In the genomic region with DNA sequence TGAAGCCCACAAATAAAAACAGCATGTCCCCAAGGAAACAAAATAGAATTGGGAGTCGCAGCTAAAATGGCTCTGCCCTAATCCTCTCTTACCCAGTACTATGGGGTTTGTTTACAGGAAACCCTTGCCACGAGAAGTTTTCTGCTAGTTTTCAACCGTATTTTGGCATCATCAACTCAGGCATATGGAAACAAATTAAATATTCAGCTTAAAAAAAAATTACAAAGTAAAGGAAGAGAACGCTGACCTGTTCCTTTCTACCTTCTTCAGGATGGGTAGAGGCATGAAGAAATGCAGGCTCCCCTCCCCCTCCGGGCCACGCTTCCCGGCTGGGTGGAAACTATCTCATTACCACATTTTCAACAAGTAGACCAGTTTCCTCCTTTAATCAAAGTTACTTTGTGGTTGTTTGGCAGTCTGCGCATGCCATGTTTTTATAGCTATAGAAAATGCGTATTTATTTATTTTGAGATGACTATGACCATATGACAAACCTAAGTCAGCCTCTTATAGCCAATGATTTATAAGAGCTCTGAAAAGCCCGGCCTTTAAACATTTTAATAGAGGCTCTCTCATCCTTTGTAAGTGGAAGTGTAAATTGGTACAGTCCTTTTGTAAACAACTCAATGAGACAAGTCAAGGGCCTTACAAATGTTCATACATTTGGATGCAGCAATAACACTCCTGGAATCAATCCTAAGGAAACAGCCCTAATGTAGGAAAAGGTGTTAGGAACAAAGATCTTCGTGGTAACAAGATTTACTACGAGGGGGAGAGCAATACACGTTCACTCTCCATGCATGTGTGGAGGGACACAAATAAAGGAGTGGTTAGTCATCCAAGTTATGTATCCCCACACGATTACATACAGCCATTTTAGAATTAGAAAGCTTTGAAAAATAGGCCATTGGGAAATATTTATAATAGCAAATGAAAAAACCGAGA, we compare ENCODE assay signal across 8 cellular contexts.
DNase-seq lines count a peak whose midpoint lies in the region; ATAC-seq and TF ChIP-seq lines count a peak whose summit lies in the region.

No MANE protein-coding gene starts in this region.

- POLR2A ChIA-PET in HEK293T (lab: Yijun Ruan, JAX), result interaction anchor here (0.6 to 6.0 kb wide), 8 partner anchors 11 to 305 kb away, joined by 3 to 42 read pairs (median 3); a partner anchor contains a TSS

- CTCF ChIA-PET in HEK293T (lab: Yijun Ruan, JAX), result interaction anchor here (1.0 kb wide), 1 partner anchor 305 kb away, joined by 3 read pairs; no protein-coding TSS in a partner anchor

- ATAC-seq in GM21529 (IDR thresholded peaks at IDR 0.05; ENCODE audit: unreplicated experiment) (no peak), GM19455 (IDR thresholded peaks at IDR 0.05; ENCODE audit: unreplicated experiment) (no peak)

- peak; percentile 53 for DNase-seq in CD1c-positive myeloid dendritic cell (ENCODE audit: extremely low spot score)
- peak; percentile 37 for DNase-seq in HEK293T (ENCODE audit: extremely low spot score)
- peak; percentile 74 for DNase-seq in NCI-H82 treated with DMSO at 0.1 percent for 48 hours (lab: John Stamatoyannopoulos, UW; ENCODE audit: unreplicated experiment)
- peak; percentile 83 for DNase-seq in activated CD8-positive, alpha-beta memory T cell treated with anti-CD3 and anti-CD28 coated beads, Interleukin-2, amount 50 U/mL, for 48 hours
- DNase-seq in glomerular visceral epithelial cell (ENCODE audit: extremely low spot score), result peak; percentile 36
- peak; percentile 33 to 69 for DNase-seq in stimulated activated CD4-positive, alpha-beta T cell treated with anti-CD3 and anti-CD28 coated beads, Interleukin-12 subunit alpha, Interleukin-12 subunit beta, amount 100 ng/mL, for 24 hours (ENCODE audit: low read depth in 2 of 2)

TF ChIP-seq in HEK293T, 16 proteins besides CTCF, POLR2A, EP300 and RAD21:
- TF ChIP-seq, protein P1, sequence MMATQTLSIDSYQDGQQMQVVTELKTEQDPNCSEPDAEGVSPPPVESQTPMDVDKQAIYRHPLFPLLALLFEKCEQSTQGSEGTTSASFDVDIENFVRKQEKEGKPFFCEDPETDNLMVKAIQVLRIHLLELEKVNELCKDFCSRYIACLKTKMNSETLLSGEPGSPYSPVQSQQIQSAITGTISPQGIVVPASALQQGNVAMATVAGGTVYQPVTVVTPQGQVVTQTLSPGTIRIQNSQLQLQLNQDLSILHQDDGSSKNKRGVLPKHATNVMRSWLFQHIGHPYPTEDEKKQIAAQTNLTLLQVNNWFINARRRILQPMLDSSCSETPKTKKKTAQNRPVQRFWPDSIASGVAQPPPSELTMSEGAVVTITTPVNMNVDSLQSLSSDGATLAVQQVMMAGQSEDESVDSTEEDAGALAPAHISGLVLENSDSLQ (IDR thresholded peaks at IDR 0.05), result peak; percentile 67
- no peak for TF ChIP-seq CTBP1 (IDR thresholded peaks at IDR 0.05; ENCODE audit: borderline replicate concordance)
- TF ChIP-seq HDGF (IDR thresholded peaks at IDR 0.05; ENCODE audit: borderline replicate concordance), result no peak
- peak; percentile 27; the same call in 1 of the 2 replicates for TF ChIP-seq L3MBTL2 (conservative IDR thresholded peaks at IDR 0.05)
